Comparison of ENCODE assay signal across 8 cellular contexts in the genomic region with DNA sequence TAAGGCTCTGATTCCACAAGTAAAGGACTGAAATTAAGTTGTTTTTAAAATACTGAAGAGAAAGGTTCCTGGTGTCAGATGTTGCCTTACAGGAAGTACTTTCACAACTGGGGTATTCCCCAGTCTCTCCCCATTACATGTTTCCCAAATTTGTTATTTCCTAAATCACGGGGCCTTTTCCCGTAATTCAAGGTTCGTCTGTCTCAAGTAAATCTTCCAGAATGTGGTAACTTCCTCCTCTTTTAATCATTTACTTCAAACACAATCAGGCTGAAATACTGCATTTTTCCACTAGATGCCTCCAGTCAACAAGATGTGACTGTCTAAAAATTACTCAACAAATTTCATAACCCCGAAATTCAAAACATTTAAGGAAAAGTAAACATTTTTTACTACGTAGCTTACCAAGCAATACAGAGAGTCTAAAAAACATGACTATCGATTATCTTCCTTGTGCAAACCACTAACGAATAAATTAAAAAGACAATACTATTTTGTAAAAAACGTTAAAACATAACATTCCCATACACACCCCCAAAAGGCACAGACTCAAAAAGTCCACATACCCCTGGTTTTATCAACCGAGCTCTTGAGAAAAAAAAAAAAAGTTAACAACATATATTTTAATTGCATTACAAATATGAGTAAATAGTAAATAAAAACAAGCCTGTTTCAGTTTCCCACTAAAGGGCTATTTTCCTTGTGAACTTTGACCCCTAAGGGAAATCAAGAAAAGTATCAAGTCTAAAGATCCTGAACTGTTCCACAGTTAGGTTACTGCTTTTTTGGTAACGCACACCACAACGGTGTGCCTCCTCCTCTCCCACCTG. TPM values are rescaled to one million over a fixed set of nuclear protein-coding genes. Genes with fewer than 3 reads are reported as not detected.
DNase-seq lines count a peak whose midpoint lies in the region; FAIRE-seq lines count a peak whose summit lies in the region.

No MANE protein-coding gene starts in this region.

- no peak overlapping the region for H3K27ac ChIP-seq in SK-N-MC
- no peak overlapping the region for H3K27ac ChIP-seq in ectodermal cell (ENCODE audit: insufficient read depth, low read depth, low read length, poor library complexity, severe bottlenecking)

- peak overlapping the region; percentile 93 for H3K27ac Mint-ChIP-seq in activated CD4-positive, alpha-beta T cell treated with anti-CD3 and anti-CD28 coated beads, Interleukin-2, amount 10 ng/mL, durations not matched to agents 24 days and 14 days

- no peaks in the 10 kb centered on the region for H3K27me3 ChIP-seq in ectodermal cell (ENCODE audit: control insufficient read depth, insufficient read depth, low read length, poor library complexity, severe bottlenecking)

- H3K4me1 ChIP-seq in ectodermal cell (ENCODE audit: control insufficient read depth, insufficient read depth, low read length): peaks cover 7% of the 10 kb centered on the region

- peak overlapping the region; percentile 84 for H3K4me3 Mint-ChIP-seq in activated CD4-positive, alpha-beta T cell treated with anti-CD3 and anti-CD28 coated beads, Interleukin-2, amount 10 ng/mL, durations not matched to agents 24 days and 14 days

- peak overlapping the region; percentile 43 for H3K9ac ChIP-seq in SK-N-MC (ENCODE audit: insufficient read length)

- H3K4me3 ChIP-seq in Jurkat, Clone E6-1 (ENCODE audit: low read length): no peak overlapping the region
- peak overlapping the region; percentile 96 for H3K4me3 ChIP-seq in SK-N-MC
- H3K4me3 ChIP-seq in ectodermal cell (ENCODE audit: insufficient read depth, low read depth, low read length): peak overlapping the region; percentile 82

- H3K9me3 ChIP-seq in SK-N-MC (ENCODE audit: low read depth, low read length): no peaks in the 10 kb centered on the region
- H3K9me3 ChIP-seq in ectodermal cell (ENCODE audit: control insufficient read depth, low read length): no peaks in the 10 kb centered on the region

- 84 to 85% methylated on average over 9 of the region's 11 CpGs for WGBS in ectodermal cell, 2 experiments

- peak; percentile 82 for DNase-seq in activated CD4-positive, alpha-beta T cell treated with anti-CD3 and anti-CD28 coated beads, Interleukin-2, amount 10 ng/mL, durations not matched to agents 24 days and 14 days
- DNase-seq in activated CD4-positive, alpha-beta T cell treated with anti-CD3 and anti-CD28 coated beads for 48 hours: no peak
- DNase-seq in Jurkat, Clone E6-1 (ENCODE audit: low read depth, low spot score): peak; percentile 72
- peak; percentile 75 for DNase-seq in SK-N-MC (ENCODE audit: low read depth, low spot score)
- DNase-seq in middle frontal gyrus (ENCODE audit: extremely low spot score, low spot score): peak; percentile 25
- DNase-seq in urothelium cell line (ENCODE audit: low spot score): peak; percentile 51
- no peak for DNase-seq in T-helper 9 cell

- peaks cover 50% of the 10 kb centered on the region for H3K4me1 Mint-ChIP-seq in activated CD4-positive, alpha-beta T cell treated with anti-CD3 and anti-CD28 coated beads, Interleukin-2, amount 10 ng/mL, durations not matched to agents 24 days and 14 days

- no peaks in the 10 kb centered on the region for H3K9me3 Mint-ChIP-seq in activated CD4-positive, alpha-beta T cell treated with anti-CD3 and anti-CD28 coated beads, Interleukin-2, amount 10 ng/mL, durations not matched to agents 24 days and 14 days

- peaks cover 33% of the 10 kb centered on the region for H3K36me3 Mint-ChIP-seq in activated CD4-positive, alpha-beta T cell treated with anti-CD3 and anti-CD28 coated beads, Interleukin-2, amount 10 ng/mL, durations not matched to agents 24 days and 14 days (ENCODE audit: low read depth)

- H3K27me3 Mint-ChIP-seq in activated CD4-positive, alpha-beta T cell treated with anti-CD3 and anti-CD28 coated beads, Interleukin-2, amount 10 ng/mL, durations not matched to agents 24 days and 14 days: no peaks in the 10 kb centered on the region

- peaks cover 28% of the 10 kb centered on the region; the same call in 1 of the 2 replicates for H3K36me3 ChIP-seq in SK-N-MC (ENCODE audit: insufficient read depth, low read length)
- peaks cover 5% of the 10 kb centered on the region for H3K36me3 ChIP-seq in ectodermal cell (ENCODE audit: control insufficient read depth, insufficient read depth, low read length)

- FAIRE-seq in urothelium cell line (lab: Jason Lieb, UNC): no peak

- intact Hi-C loops in activated CD4-positive, alpha-beta T cell treated with anti-CD3 and anti-CD28 coated beads, Interleukin-2, amount 10 ng/mL, durations not matched to agents 24 days and 14 days (cut with micrococcal nuclease): loop anchor here (1.0 to 5.0 kb wide), 5 partner anchors 71 to 321 kb away; partner anchors contain the start of genes ACAT2, IGF2R and TCP1

RNA-seq across cellular contexts. Expression of gene SOD2, which starts 1.7 kb away (rescaled TPM):
- total RNA-seq in activated CD4-positive, alpha-beta T cell treated with anti-CD3 and anti-CD28 coated beads, Interleukin-2, amount 10 ng/mL, durations not matched to agents 24 days and 14 days: 83.0 and 88.3 TPM in 2 replicates
- 47.0 TPM for polyA plus RNA-seq in Jurkat, Clone E6-1 (2012; ENCODE audit: insufficient read depth, insufficient read length)
- 94.2 TPM for polyA plus RNA-seq in ectodermal cell (2013, experiment 1 of 4)
- 89.5 TPM for polyA plus RNA-seq in ectodermal cell (2013, experiment 2 of 4)
- polyA plus RNA-seq in ectodermal cell (2013, experiment 3 of 4): 70.8 TPM
- polyA plus RNA-seq in ectodermal cell (2013, experiment 4 of 4): 70.0 TPM

RNA-seq across cellular contexts. Expression of gene WTAP, which starts 36.0 kb away (rescaled TPM):
- 107 and 109 TPM in 2 replicates for total RNA-seq in activated CD4-positive, alpha-beta T cell treated with anti-CD3 and anti-CD28 coated beads, Interleukin-2, amount 10 ng/mL, durations not matched to agents 24 days and 14 days
- polyA plus RNA-seq in Jurkat, Clone E6-1 (2012; ENCODE audit: insufficient read depth, insufficient read length): 93.0 TPM
- polyA plus RNA-seq in ectodermal cell (2013, experiment 1 of 4): 152 TPM
- 160 TPM for polyA plus RNA-seq in ectodermal cell (2013, experiment 2 of 4)
- 139 TPM for polyA plus RNA-seq in ectodermal cell (2013, experiment 3 of 4)
- polyA plus RNA-seq in ectodermal cell (2013, experiment 4 of 4): 153 TPM

Comparison
In these comparisons a context has a peak if more than half of its experiments do, and no peak if none do; other contexts are left out.
1. DNase-seq: peak in activated CD4-positive, alpha-beta T cell treated with anti-CD3 and anti-CD28 coated beads, Interleukin-2, amount 10 ng/mL, durations not matched to agents 24 days and 14 days (single experiment), Jurkat, Clone E6-1 (single experiment), SK-N-MC (single experiment), middle frontal gyrus (single experiment) and urothelium cell line (single experiment); none in activated CD4-positive, alpha-beta T cell treated with anti-CD3 and anti-CD28 coated beads for 48 hours (single experiment) and T-helper 9 cell (single experiment).